In the genomic region with DNA sequence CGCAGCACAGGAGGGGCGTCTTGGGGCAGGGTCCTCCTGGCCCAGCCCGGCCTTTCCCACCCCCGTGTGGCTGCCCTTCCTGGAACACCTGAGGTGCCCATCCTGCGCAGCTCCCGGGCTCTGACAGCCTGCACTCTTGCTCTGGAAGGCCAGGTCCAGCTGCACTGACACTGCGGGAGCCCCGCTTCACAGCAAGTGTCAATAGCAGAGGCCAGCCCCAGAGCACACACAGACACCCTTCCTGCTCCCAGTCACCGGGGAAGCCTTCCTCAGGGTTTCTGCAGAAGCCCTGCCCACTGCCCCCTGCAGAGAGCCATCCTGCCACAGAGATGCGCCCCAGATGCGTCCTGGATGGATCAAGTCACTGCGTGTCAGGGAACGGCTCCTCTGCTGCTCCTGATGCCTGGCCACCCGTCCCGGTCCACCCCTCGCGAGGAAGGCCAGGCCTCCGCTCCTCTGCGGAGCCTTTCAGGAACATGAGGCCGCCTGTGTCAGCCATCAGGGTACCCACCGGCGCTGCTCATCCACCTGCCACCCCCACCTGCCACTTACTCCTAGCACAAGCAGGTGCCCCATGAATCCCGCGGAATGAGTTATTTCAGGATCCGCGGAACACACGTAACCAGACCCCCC, we compare ENCODE assay signal across 27 cellular contexts.
A peak's percentile ranks its signal among the peaks of the same experiment; 100 is the strongest.
DNase-seq lines count a peak whose midpoint lies in the region; ATAC-seq, FAIRE-seq and TF ChIP-seq lines count a peak whose summit lies in the region.
"Had no signal": no experiment of that assay in that cellular context is flagged by ENCODE, and none has a peak within 500 bp of the region (broad histone marks: within the 10 kb centered on the region; RNA-seq: fewer than 3 reads in every experiment).

No MANE protein-coding gene starts in this region.

- no peaks in the 10 kb centered on the region for H3K27me3 ChIP-seq in H1 (replicated peaks in 1 of 4; ENCODE audit: control insufficient read depth in 3 of 4, extremely low read depth in 1 of 4, insufficient read depth in 3 of 4, low read length in 3 of 4)
- H3K27me3 ChIP-seq: brain microvascular endothelial cell, SJSA1, upper lobe of left lung had no signal

- H3K36me3 Mint-ChIP-seq in activated T-cell treated with anti-CD3 and anti-CD28 coated beads, Interleukin-2, amount 50 U/mL, for 4 hours (ENCODE audit: insufficient read depth) = no peaks in the 10 kb centered on the region
- no peaks in the 10 kb centered on the region for H3K36me3 Mint-ChIP-seq in stimulated activated effector memory CD8-positive, alpha-beta T cell treated with anti-CD3 and anti-CD28 coated beads, Interleukin-12 subunit alpha, Interleukin-12 subunit beta, amount 100 ng/mL, for 72 hours
- H3K36me3 Mint-ChIP-seq: activated naive CD4-positive, alpha-beta T cell treated with anti-CD3 and anti-CD28 coated beads, Interleukin-2, amount 50 U/mL, for 72 hours; CD14-positive monocyte; naive thymus-derived CD4-positive, alpha-beta T cell had no signal

- no peaks in the 10 kb centered on the region; a peak in 1 of 8 replicates for H3K36me3 ChIP-seq in H1 (ENCODE audit: control insufficient read depth in 2 of 4, insufficient read depth in 4 of 4, low read length in 3 of 4)
- H3K36me3 ChIP-seq: brain microvascular endothelial cell, SJSA1, upper lobe of left lung had no signal

- no peak for TF ChIP-seq EP300 in H1 (IDR thresholded peaks at IDR 0.05; ENCODE audit: borderline replicate concordance in 1 of 2, low read depth in 2 of 2, low read length in 2 of 2)

- H3K4ac ChIP-seq in H1 (replicated peaks; ENCODE audit: insufficient read length, low read depth, low read length) = no peak overlapping the region

- no peaks in the 10 kb centered on the region for H3K79me2 ChIP-seq in H1 (ENCODE audit: control insufficient read depth in 1 of 2, insufficient read depth in 2 of 2, low read length in 2 of 2)

- H2BK20ac ChIP-seq in H1 (ENCODE audit: low read length) = 0 out of 2 replicates have a peak overlapping the region, but pooled peaks have one; percentile 8

- H3K4me1 Mint-ChIP-seq in activated T-cell treated with anti-CD3 and anti-CD28 coated beads, Interleukin-2, amount 50 U/mL, for 4 hours (ENCODE audit: low read depth) = no peaks in the 10 kb centered on the region
- no peaks in the 10 kb centered on the region for H3K4me1 Mint-ChIP-seq in stimulated activated effector memory CD8-positive, alpha-beta T cell treated with anti-CD3 and anti-CD28 coated beads, Interleukin-12 subunit alpha, Interleukin-12 subunit beta, amount 100 ng/mL, for 72 hours
- H3K4me1 Mint-ChIP-seq: activated CD4-positive, alpha-beta T cell treated with anti-CD3 and anti-CD28 coated beads, Interleukin-2, amount 10 ng/mL, durations not matched to agents 24 days and 14 days; CD14-positive monocyte; naive thymus-derived CD4-positive, alpha-beta T cell had no signal

- no peak for TF ChIP-seq CTCF in H1 (IDR thresholded peaks at IDR 0.05; ENCODE audit: control extremely low read depth in 1 of 3, insufficient read depth in 1 of 3, low read depth in 1 of 3, low read length in 3 of 3)

- H4K5ac ChIP-seq in H1 (ENCODE audit: insufficient read length, low read depth, low read length) = no peak overlapping the region

- peaks cover 18% of the 10 kb centered on the region for H3K23me2 ChIP-seq in H1 (ENCODE audit: low read depth, low read length)

- no peak overlapping the region for H2BK12ac ChIP-seq in H1 (ENCODE audit: low read depth, low read length)

- H2BK120ac ChIP-seq in H1 (replicated peaks; ENCODE audit: low read depth, low read length) = no peak overlapping the region

- no peak overlapping the region for H3K18ac ChIP-seq in H1 (ENCODE audit: extremely low read depth, low read length)

- H2BK15ac ChIP-seq in H1 (ENCODE audit: low read length) = no peak overlapping the region

- H2AFZ ChIP-seq in H1 (ENCODE audit: low read length) = no peak overlapping the region

- peaks cover 0 to 13% of the 10 kb centered on the region in 2 experiments for H4K20me1 ChIP-seq in H1 (replicated peaks in 1 of 2; ENCODE audit: control insufficient read depth in 1 of 2, insufficient read depth in 2 of 2, low read length in 2 of 2)

- H3K14ac ChIP-seq in H1 (ENCODE audit: insufficient read length) = no peak overlapping the region

- H3K9me3 Mint-ChIP-seq in activated T-cell treated with anti-CD3 and anti-CD28 coated beads, Interleukin-2, amount 50 U/mL, for 4 hours = no peaks in the 10 kb centered on the region
- no peaks in the 10 kb centered on the region for H3K9me3 Mint-ChIP-seq in stimulated activated effector memory CD8-positive, alpha-beta T cell treated with anti-CD3 and anti-CD28 coated beads, Interleukin-12 subunit alpha, Interleukin-12 subunit beta, amount 100 ng/mL, for 72 hours
- H3K9me3 Mint-ChIP-seq: activated CD4-positive, alpha-beta T cell treated with anti-CD3 and anti-CD28 coated beads, Interleukin-2, amount 10 ng/mL, durations not matched to agents 24 days and 14 days; activated naive CD4-positive, alpha-beta T cell treated with anti-CD3 and anti-CD28 coated beads, Interleukin-2, amount 50 U/mL, for 72 hours; naive thymus-derived CD4-positive, alpha-beta T cell had no signal

- H3K9me3 ChIP-seq in H1 (ENCODE audit: insufficient read depth in 2 of 2, low read depth in 1 of 2, low read length in 1 of 2) = no peaks in the 10 kb centered on the region
- H3K9me3 ChIP-seq: Caco-2, upper lobe of left lung had no signal

- peak overlapping the region; percentile 60; the same call in 1 of the 2 replicates for H2BK5ac ChIP-seq in H1 (ENCODE audit: low read depth, low read length)

- TF ChIP-seq POLR2A in H1 (IDR thresholded peaks at IDR 0.05; ENCODE audit: control extremely low read depth in 1 of 2, low read depth in 2 of 2, low read length in 2 of 2) = no peak

- no peak overlapping the region for H3K27ac ChIP-seq in H1 (ENCODE audit: low read depth, low read length)
- H3K27ac ChIP-seq: brain microvascular endothelial cell, SJSA1, upper lobe of left lung had no signal

- 95% methylated on average over 27 of the region's 27 CpGs; no CpG with 5 or more reads in 1 of the 2 experiments for WGBS in H1 (ENCODE audit: extremely low coverage in 1 of 2, insufficient coverage in 1 of 2, insufficient read length in 1 of 2, insufficient replicate concordance in 2 of 2, low coverage in 1 of 2, low lambda C conversion rate in 2 of 2, missing lambda C conversion rate in 1 of 2), 2 experiments

- H3K27ac Mint-ChIP-seq in stimulated activated effector memory CD8-positive, alpha-beta T cell treated with anti-CD3 and anti-CD28 coated beads, Interleukin-12 subunit alpha, Interleukin-12 subunit beta, amount 100 ng/mL, for 72 hours = no peak overlapping the region
- H3K27ac Mint-ChIP-seq: activated CD4-positive, alpha-beta T cell treated with anti-CD3 and anti-CD28 coated beads, Interleukin-2, amount 10 ng/mL, durations not matched to agents 24 days and 14 days; activated naive CD4-positive, alpha-beta T cell treated with anti-CD3 and anti-CD28 coated beads, Interleukin-2, amount 50 U/mL, for 72 hours; naive thymus-derived CD4-positive, alpha-beta T cell had no signal

- CTCF ChIA-PET in H1 (lab: Charles Lee; ENCODE audit: partially characterized antibody) = no interaction called here

- no peaks in the 10 kb centered on the region for H3K27me3 Mint-ChIP-seq in activated T-cell treated with anti-CD3 and anti-CD28 coated beads, Interleukin-2, amount 50 U/mL, for 4 hours (ENCODE audit: low read depth)
- H3K27me3 Mint-ChIP-seq: activated CD4-positive, alpha-beta T cell treated with anti-CD3 and anti-CD28 coated beads, Interleukin-2, amount 10 ng/mL, durations not matched to agents 24 days and 14 days; naive thymus-derived CD4-positive, alpha-beta T cell had no signal

- H4K91ac ChIP-seq in H1 (replicated peaks; ENCODE audit: insufficient read length, low read length) = peak overlapping the region; percentile 32

- no peak overlapping the region; the same call in 1 of the 2 replicates for H4K8ac ChIP-seq in H1 (ENCODE audit: extremely low read depth, insufficient read depth, low read length)

- H3K4me3 ChIP-seq in H1 (ENCODE audit: extremely low read depth in 1 of 4, insufficient read depth in 2 of 4, low read depth in 3 of 4, low read length in 4 of 4) = no peak overlapping the region
- H3K4me3 ChIP-seq: SJSA1, upper lobe of left lung had no signal

- no peak overlapping the region for H3K56ac ChIP-seq in H1 (replicated peaks; ENCODE audit: insufficient read length, low read depth, low read length)

- no peak overlapping the region for H3K4me3 Mint-ChIP-seq in activated T-cell treated with anti-CD3 and anti-CD28 coated beads, Interleukin-2, amount 50 U/mL, for 4 hours
- H3K4me3 Mint-ChIP-seq in stimulated activated effector memory CD8-positive, alpha-beta T cell treated with anti-CD3 and anti-CD28 coated beads, Interleukin-12 subunit alpha, Interleukin-12 subunit beta, amount 100 ng/mL, for 72 hours = no peak overlapping the region
- H3K4me3 Mint-ChIP-seq: activated CD4-positive, alpha-beta T cell treated with anti-CD3 and anti-CD28 coated beads, Interleukin-2, amount 10 ng/mL, durations not matched to agents 24 days and 14 days; CD14-positive monocyte; naive thymus-derived CD4-positive, alpha-beta T cell had no signal

- no peak for ATAC-seq in HG02973 (IDR thresholded peaks at IDR 0.05; ENCODE audit: unreplicated experiment)
- no peak for ATAC-seq in activated T-cell treated with anti-CD3 and anti-CD28 coated beads, Interleukin-2, amount 50 U/mL, for 4 hours
- ATAC-seq in HG03108 (IDR thresholded peaks at IDR 0.05; ENCODE audit: unreplicated experiment) = no peak
- no peak for ATAC-seq in stimulated activated effector memory CD8-positive, alpha-beta T cell treated with anti-CD3 and anti-CD28 coated beads, Interleukin-12 subunit alpha, Interleukin-12 subunit beta, amount 100 ng/mL, for 72 hours
- ATAC-seq: activated naive CD4-positive, alpha-beta T cell treated with anti-CD3 and anti-CD28 coated beads, Interleukin-2, amount 50 U/mL, for 72 hours; naive thymus-derived CD4-positive, alpha-beta T cell had no signal

- no peak overlapping the region for H2AK5ac ChIP-seq in H1 (ENCODE audit: low read depth, low read length)

- H3K79me1 ChIP-seq in H1 (ENCODE audit: low read depth, low read length) = no peaks in the 10 kb centered on the region

- no peak for TF ChIP-seq RAD21 in H1 (IDR thresholded peaks at IDR 0.05 in 1 of 2, conservative IDR thresholded peaks at IDR 0.05 in 1 of 2; ENCODE audit: low read depth in 2 of 2, low read length in 2 of 2)

- no peak overlapping the region for H3K9ac ChIP-seq in H1 (replicated peaks in 1 of 4; ENCODE audit: extremely low read depth in 1 of 4, low read depth in 3 of 4, low read length in 3 of 4)

- no peak overlapping the region for H3K4me2 ChIP-seq in H1 (ENCODE audit: insufficient read depth in 1 of 2, low read depth in 2 of 2, low read length in 2 of 2)

- FAIRE-seq in H1 (lab: Jason Lieb, UNC) = no peak
- FAIRE-seq: kidney had no signal

- DNase-seq in NCI-H2227 (lab: John Stamatoyannopoulos, UW; ENCODE audit: unreplicated experiment) (peak; percentile 40), NCI-H2227 treated with DMSO at 0.1 percent for 48 hours (lab: John Stamatoyannopoulos, UW) (no peak), NCI-H510A (lab: John Stamatoyannopoulos, UW) (peak; percentile 84), H1 (ENCODE audit: low read depth in 1 of 2, low spot score in 2 of 2) (no peak)
- no peak for DNase-seq in activated T-cell treated with anti-CD3 and anti-CD28 coated beads, Interleukin-2, amount 50 U/mL, for 4 hours
- no peak for DNase-seq in stimulated activated effector memory CD8-positive, alpha-beta T cell treated with anti-CD3 and anti-CD28 coated beads, Interleukin-12 subunit alpha, Interleukin-12 subunit beta, amount 100 ng/mL, for 72 hours (ENCODE audit: low spot score in 2 of 2)
- DNase-seq: activated CD4-positive, alpha-beta T cell treated with anti-CD3 and anti-CD28 coated beads, Interleukin-2, amount 10 ng/mL, durations not matched to agents 24 days and 14 days; activated effector memory CD4-positive, alpha-beta T cell treated with Interleukin-2 at 50 U/mL for 16 hours; amygdala; brain microvascular endothelial cell; Caco-2; cerebellar nuclear complex; foreskin melanocyte; HCEC 1CT; kidney; midbrain; naive thymus-derived CD4-positive, alpha-beta T cell; NCI-H2081 treated with DMSO at 0.1 percent for 48 hours; NCI-H774; occipital lobe; stimulated activated naive CD4-positive, alpha-beta T cell had no signal

- POLR2A ChIA-PET in H1 (lab: Charles Lee; ENCODE audit: partially characterized antibody) = no interaction called here

- H3K4me1 ChIP-seq in H1 (replicated peaks in 1 of 4; ENCODE audit: control insufficient read depth in 3 of 4, insufficient read depth in 4 of 4, low read length in 3 of 4) = peaks cover 2 to 26% (median 11%) of the 10 kb centered on the region in 4 experiments
- H3K4me1 ChIP-seq: Caco-2, SJSA1 had no signal

- no peak overlapping the region for H3K23ac ChIP-seq in H1 (ENCODE audit: insufficient read length)

Comparison
In these comparisons a context has a peak if more than half of its experiments do, and no peak if none do; other contexts are left out.
1. DNase-seq: peak in NCI-H2227 (single experiment) and NCI-H510A (single experiment); none in NCI-H2227 treated with DMSO at 0.1 percent for 48 hours (single experiment), H1 (0 of 2), activated T-cell treated with anti-CD3 and anti-CD28 coated beads, Interleukin-2, amount 50 U/mL, for 4 hours (single experiment) and stimulated activated effector memory CD8-positive, alpha-beta T cell treated with anti-CD3 and anti-CD28 coated beads, Interleukin-12 subunit alpha, Interleukin-12 subunit beta, amount 100 ng/mL, for 72 hours (0 of 2).